In genomic region chr19:32867436-32867835, GRCh38 we compare ENCODE assay signal across 3 cellular contexts. TPM values are rescaled to one million over a fixed set of nuclear protein-coding genes. Genes with fewer than 3 reads are reported as not detected.
"Had no signal": no experiment of that assay in that cellular context is flagged by ENCODE, and none has a peak within 500 bp of the region (broad histone marks: within the 10 kb centered on the region; RNA-seq: fewer than 3 reads in every experiment).

No MANE protein-coding gene starts in this region.

RNA-seq across cellular contexts. Expression of gene SLC7A9, which starts 2.1 kb away (rescaled TPM):
- total RNA-seq: pulmonary artery endothelial cell, right atrium auricular region, smooth muscle cell had no signal
